9 cellular contexts compared by ENCODE assay signal in genomic region chr6:26613717-26614683, GRCh38. TPM values are rescaled to one million over a fixed set of nuclear protein-coding genes. Genes with fewer than 3 reads are reported as not detected.
DNase-seq lines count a peak whose midpoint lies in the region; ATAC-seq, FAIRE-seq and TF ChIP-seq lines count a peak whose summit lies in the region.
"Had no signal": no experiment of that assay in that cellular context is flagged by ENCODE, and none has a peak within 500 bp of the region (broad histone marks: within the 10 kb centered on the region; RNA-seq: fewer than 3 reads in every experiment).

No MANE protein-coding gene starts in this region.

- no peaks in the 10 kb centered on the region for H3K36me3 ChIP-seq in CD4-positive, alpha-beta memory T cell (ENCODE audit: insufficient read depth, low read length)
- no peaks in the 10 kb centered on the region for H3K36me3 ChIP-seq in neuronal stem cell (replicated peaks in 1 of 2; ENCODE audit: control insufficient read depth in 2 of 2, insufficient read depth in 2 of 2, low read length in 2 of 2)

- H2BK15ac ChIP-seq in neuronal stem cell (ENCODE audit: low read length), result no peak overlapping the region

- H3K23ac ChIP-seq in neuronal stem cell (ENCODE audit: low read depth, low read length, poor library complexity), result peak overlapping the region; percentile 57

- intact Hi-C loops in CD4-positive, alpha-beta memory T cell (cut with micrococcal nuclease), result no loop called here
- intact Hi-C loops in activated CD8-positive, alpha-beta T cell treated with anti-CD3 and anti-CD28 coated beads for 36 hours (cut with micrococcal nuclease), result no loop called here

- peak; percentile 30 for ATAC-seq in activated CD8-positive, alpha-beta T cell treated with anti-CD3 and anti-CD28 coated beads for 36 hours
- ATAC-seq in foreskin keratinocyte, result peak; percentile 47

- H3K4me3 Mint-ChIP-seq in CD4-positive, alpha-beta memory T cell, result peak overlapping the region; percentile 77 to 90 (median 82)
- H3K4me3 Mint-ChIP-seq in activated CD8-positive, alpha-beta T cell treated with anti-CD3 and anti-CD28 coated beads for 36 hours, result peak overlapping the region; percentile 70

- no peak overlapping the region for H2BK12ac ChIP-seq in neuronal stem cell (ENCODE audit: low read length)

- H3K27ac ChIP-seq in CD4-positive, alpha-beta memory T cell (ENCODE audit: low read depth, low read length), result no peak overlapping the region
- H3K27ac ChIP-seq in foreskin keratinocyte, result no peak overlapping the region
- H3K27ac ChIP-seq in neuronal stem cell (replicated peaks; ENCODE audit: low read length), result no peak overlapping the region

- H3K36me3 Mint-ChIP-seq in CD4-positive, alpha-beta memory T cell, result no peaks in the 10 kb centered on the region
- no peaks in the 10 kb centered on the region for H3K36me3 Mint-ChIP-seq in activated CD8-positive, alpha-beta T cell treated with anti-CD3 and anti-CD28 coated beads for 36 hours (ENCODE audit: low read depth)

- CTCF ChIA-PET in CD4-positive, alpha-beta memory T cell (lab: Charles Lee; ENCODE audit: partially characterized antibody), result interaction anchor here (1.6 to 6.6 kb wide), 2 partner anchors 18 to 466 kb away, joined by 3 to 56 read pairs; no protein-coding TSS in a partner anchor
- CTCF ChIA-PET in activated CD8-positive, alpha-beta T cell treated with anti-CD3 and anti-CD28 coated beads for 36 hours (lab: Charles Lee), result interaction anchor here (1.5 kb wide), 1 partner anchor 19 kb away, joined by 4 read pairs; no protein-coding TSS in a partner anchor

- H3K27ac Mint-ChIP-seq in CD4-positive, alpha-beta memory T cell, result peak overlapping the region in 5 of 7 donors; percentile 29 to 86 (median 66)
- no peak overlapping the region for H3K27ac Mint-ChIP-seq in activated CD8-positive, alpha-beta T cell treated with anti-CD3 and anti-CD28 coated beads for 36 hours

- H3K9me3 Mint-ChIP-seq in CD4-positive, alpha-beta memory T cell, result peaks cover 0 to 9% (median 0%) of the 10 kb centered on the region in 8 donors
- H3K9me3 Mint-ChIP-seq in activated CD8-positive, alpha-beta T cell treated with anti-CD3 and anti-CD28 coated beads for 36 hours, result peaks cover 2% of the 10 kb centered on the region

- no peak overlapping the region for H2BK120ac ChIP-seq in neuronal stem cell (ENCODE audit: low read depth, low read length)

- peak overlapping the region; percentile 81 for H3K9ac ChIP-seq in neuronal stem cell (ENCODE audit: low read depth, low read length, poor library complexity)

- peak overlapping the region; percentile 85 for H3K18ac ChIP-seq in neuronal stem cell (ENCODE audit: low read length)

- peak overlapping the region; percentile 89 for H3K4me2 ChIP-seq in neuronal stem cell (ENCODE audit: insufficient read depth, low read length, poor library complexity, severe bottlenecking)

- peak overlapping the region in 1 of 2 donors; percentile 30 for H3K4me3 ChIP-seq in CD4-positive, alpha-beta memory T cell (ENCODE audit: low read length in 2 of 2)
- peak overlapping the region; percentile 41 to 83 for H3K4me3 ChIP-seq in neuronal stem cell (ENCODE audit: low read length in 2 of 2)

- no CpG with 5 or more reads among the region's 66 CpGs for WGBS in neuronal stem cell (ENCODE audit: extremely low coverage in 2 of 2, insufficient read length in 2 of 2, insufficient replicate concordance in 1 of 2), 2 donors

- H3K4me1 ChIP-seq in CD4-positive, alpha-beta memory T cell (ENCODE audit: insufficient read depth, low read length), result peaks cover 13% of the 10 kb centered on the region
- H3K4me1 ChIP-seq in foreskin keratinocyte (no peaks in the 10 kb centered on the region), neuronal stem cell (ENCODE audit: control insufficient read depth in 2 of 2, insufficient read depth in 1 of 2, low read depth in 1 of 2, low read length in 2 of 2) (peaks cover 0 to 6% of the 10 kb centered on the region in 2 donors)

- H3K14ac ChIP-seq in neuronal stem cell (ENCODE audit: low read length), result no peak overlapping the region

- peaks cover 19% of the 10 kb centered on the region for H3K27me3 ChIP-seq in CD4-positive, alpha-beta memory T cell (ENCODE audit: insufficient read depth, low read length)
- H3K27me3 ChIP-seq in foreskin keratinocyte (peaks cover 79% of the 10 kb centered on the region), neuronal stem cell (ENCODE audit: control insufficient read depth in 3 of 3, insufficient read depth in 3 of 3, low read depth in 1 of 3, low read length in 3 of 3) (peaks cover 8 to 62% (median 41%) of the 10 kb centered on the region in 3 experiments)

- no peak for FAIRE-seq in D721Med (lab: Jason Lieb, UNC)

- H3K79me1 ChIP-seq in neuronal stem cell (ENCODE audit: low read depth, low read length), result no peaks in the 10 kb centered on the region

- no peak overlapping the region for H2BK5ac ChIP-seq in neuronal stem cell (ENCODE audit: low read length)

- no peak overlapping the region for H3K4ac ChIP-seq in neuronal stem cell (ENCODE audit: low read length)

- H4K8ac ChIP-seq in neuronal stem cell (ENCODE audit: low read depth, low read length), result no peak overlapping the region

- H2AK5ac ChIP-seq in neuronal stem cell (ENCODE audit: low read depth, low read length), result no peak overlapping the region

- peaks cover 16 to 31% of the 10 kb centered on the region in 2 donors for H3K27me3 Mint-ChIP-seq in CD4-positive, alpha-beta memory T cell
- H3K27me3 Mint-ChIP-seq in activated CD8-positive, alpha-beta T cell treated with anti-CD3 and anti-CD28 coated beads for 36 hours, result peaks cover 36% of the 10 kb centered on the region

- POLR2A ChIA-PET in CD4-positive, alpha-beta memory T cell (lab: Charles Lee; ENCODE audit: partially characterized antibody), result no interaction called here
- POLR2A ChIA-PET in activated CD8-positive, alpha-beta T cell treated with anti-CD3 and anti-CD28 coated beads for 36 hours (lab: Charles Lee), result no interaction called here

- no peak overlapping the region for H4K91ac ChIP-seq in neuronal stem cell (ENCODE audit: low read depth, low read length, poor library complexity)

- peaks cover 0 to 30% (median 14%) of the 10 kb centered on the region in 4 donors for H3K4me1 Mint-ChIP-seq in CD4-positive, alpha-beta memory T cell
- H3K4me1 Mint-ChIP-seq in activated CD8-positive, alpha-beta T cell treated with anti-CD3 and anti-CD28 coated beads for 36 hours (ENCODE audit: low read depth), result peaks cover 14% of the 10 kb centered on the region

- no peaks in the 10 kb centered on the region for H3K9me3 ChIP-seq in CD4-positive, alpha-beta memory T cell (ENCODE audit: control insufficient read depth in 1 of 2, low read length in 2 of 2)
- H3K9me3 ChIP-seq in neuronal stem cell (replicated peaks in 1 of 2; ENCODE audit: control insufficient read depth in 2 of 2, insufficient read depth in 1 of 2, low read depth in 1 of 2, low read length in 2 of 2), result peaks cover 0 to 15% of the 10 kb centered on the region in 2 donors

- H2AFZ ChIP-seq in neuronal stem cell (ENCODE audit: low read length), result peak overlapping the region; percentile 95

- no peak for TF ChIP-seq CTCF in activated CD8-positive, alpha-beta T cell treated with anti-CD3 and anti-CD28 coated beads for 36 hours (IDR thresholded peaks at IDR 0.05)
- TF ChIP-seq CTCF in foreskin keratinocyte (conservative IDR thresholded peaks at IDR 0.05), result no peak
- TF ChIP-seq CTCF in D721Med (IDR thresholded peaks at IDR 0.05; ENCODE audit: insufficient read depth, missing control alignments), result no peak

- DNase-seq in CD4-positive, alpha-beta memory T cell, result peak in 2 of 5 donors; percentile 28 to 30
- peak; percentile 34 for DNase-seq in activated CD8-positive, alpha-beta T cell treated with anti-CD3 and anti-CD28 coated beads for 36 hours
- DNase-seq in foreskin keratinocyte (peak; percentile 2), neuronal stem cell (ENCODE audit: low spot score) (peak; percentile 35), NCI-H774 (lab: John Stamatoyannopoulos, UW) (no peak), putamen (ENCODE audit: low spot score) (no peak), D721Med (ENCODE audit: insufficient read length, low spot score) (no peak), HK-2 (ENCODE audit: unreplicated experiment) (no peak)
- DNase-seq: nucleus accumbens had no signal

RNA-seq across cellular contexts. Expression of gene ABT1, which starts 17.2 kb away (rescaled TPM):
- 10 to 100 TPM; 33.5 to 34.8 TPM for total RNA-seq in CD4-positive, alpha-beta memory T cell
- 10 to 100 TPM; 50.0 to 63.9 TPM for polyA plus RNA-seq in CD4-positive, alpha-beta memory T cell
- 10 to 100 TPM; 27.7 to 27.9 TPM for total RNA-seq in activated CD8-positive, alpha-beta T cell treated with anti-CD3 and anti-CD28 coated beads for 36 hours
- 21.0 and 22.2 TPM in 2 replicates for total RNA-seq in foreskin keratinocyte
- 21.1 and 22.5 TPM in 2 replicates for polyA plus RNA-seq in foreskin keratinocyte
- polyA plus RNA-seq in neuronal stem cell (2013, experiment 1 of 2), result 18.0 TPM
- 16.9 TPM for polyA plus RNA-seq in neuronal stem cell (2013, experiment 2 of 2)

RNA-seq across cellular contexts. Expression of gene ZNF322, which starts 45.5 kb away (rescaled TPM):
- 10 to 100 TPM; 19.6 to 23.1 TPM for total RNA-seq in CD4-positive, alpha-beta memory T cell
- polyA plus RNA-seq in CD4-positive, alpha-beta memory T cell, result 1 to 10 TPM; 3.3 to 6.0 TPM
- 1 to 10 TPM; 7.7 to 9.3 TPM for total RNA-seq in activated CD8-positive, alpha-beta T cell treated with anti-CD3 and anti-CD28 coated beads for 36 hours
- 8.4 and 8.5 TPM in 2 replicates for total RNA-seq in foreskin keratinocyte
- 2.2 and 2.6 TPM in 2 replicates for polyA plus RNA-seq in foreskin keratinocyte
- polyA plus RNA-seq in neuronal stem cell (2013, experiment 1 of 2), result 24.1 TPM
- 25.6 TPM for polyA plus RNA-seq in neuronal stem cell (2013, experiment 2 of 2)

Comparison
In these comparisons a context has a peak if more than half of its experiments do, and no peak if none do; other contexts are left out.
1. DNase-seq: peak in activated CD8-positive, alpha-beta T cell treated with anti-CD3 and anti-CD28 coated beads for 36 hours (single experiment), foreskin keratinocyte (2 of 2) and neuronal stem cell (single experiment); none in NCI-H774 (single experiment), putamen (single experiment), D721Med (single experiment) and HK-2 (single experiment).